10 cellular contexts compared by ENCODE assay signal in genomic region chr5:94433393-94434149, GRCh38.
DNase-seq lines count a peak whose midpoint lies in the region; ATAC-seq and TF ChIP-seq lines count a peak whose summit lies in the region.
"Had no signal": no experiment of that assay in that cellular context is flagged by ENCODE, and none has a peak within 500 bp of the region (broad histone marks: within the 10 kb centered on the region; RNA-seq: fewer than 3 reads in every experiment).

No MANE protein-coding gene starts in this region.

- H3K27ac Mint-ChIP-seq in CD14-positive monocyte, result peak overlapping the region; percentile 79 to 97 (median 92)
- no peak overlapping the region for H3K27ac Mint-ChIP-seq in osteocyte (ENCODE audit: unreplicated experiment)
- H3K27ac Mint-ChIP-seq in activated naive CD4-positive, alpha-beta T cell treated with anti-CD3 and anti-CD28 coated beads, Interleukin-2, amount 10 ng/mL, durations not matched to agents 7 days and 5 days, result no peak overlapping the region
- H3K27ac Mint-ChIP-seq: T-helper 2 cell treated with Interferon-gamma antibody and Interleukin-4, amounts not matched to agents 5 μg/mL and 100 μg/mL, for 36 hours had no signal

- H3K27me3 Mint-ChIP-seq in CD14-positive monocyte (ENCODE audit: low read depth in 3 of 3), result no peaks in the 10 kb centered on the region
- no peaks in the 10 kb centered on the region for H3K27me3 Mint-ChIP-seq in osteocyte (ENCODE audit: unreplicated experiment)
- no peaks in the 10 kb centered on the region for H3K27me3 Mint-ChIP-seq in activated naive CD4-positive, alpha-beta T cell treated with anti-CD3 and anti-CD28 coated beads, Interleukin-2, amount 10 ng/mL, durations not matched to agents 7 days and 5 days

- H3K9me3 Mint-ChIP-seq in CD14-positive monocyte, result peaks cover 0 to 8% (median 4%) of the 10 kb centered on the region in 7 donors
- peaks cover 7% of the 10 kb centered on the region for H3K9me3 Mint-ChIP-seq in osteocyte (ENCODE audit: unreplicated experiment)
- no peaks in the 10 kb centered on the region for H3K9me3 Mint-ChIP-seq in activated naive CD4-positive, alpha-beta T cell treated with anti-CD3 and anti-CD28 coated beads, Interleukin-2, amount 10 ng/mL, durations not matched to agents 7 days and 5 days
- H3K9me3 Mint-ChIP-seq: T-helper 2 cell treated with Interferon-gamma antibody and Interleukin-4, amounts not matched to agents 5 μg/mL and 100 μg/mL, for 36 hours had no signal

- CTCF ChIA-PET in activated naive CD4-positive, alpha-beta T cell treated with anti-CD3 and anti-CD28 coated beads, Interleukin-2, amount 10 ng/mL, durations not matched to agents 7 days and 5 days (lab: Charles Lee), result no interaction called here

- no peak for TF ChIP-seq CTCF in CD14-positive monocyte (IDR thresholded peaks at IDR 0.05)
- no peak for TF ChIP-seq CTCF in osteocyte (IDR thresholded peaks at IDR 0.05)

- H3K36me3 Mint-ChIP-seq in CD14-positive monocyte (peaks cover 2% of the 10 kb centered on the region in 2 donors), osteocyte (ENCODE audit: unreplicated experiment) (no peaks in the 10 kb centered on the region)
- no peaks in the 10 kb centered on the region for H3K36me3 Mint-ChIP-seq in activated naive CD4-positive, alpha-beta T cell treated with anti-CD3 and anti-CD28 coated beads, Interleukin-2, amount 10 ng/mL, durations not matched to agents 7 days and 5 days

- H3K4me3 Mint-ChIP-seq in CD14-positive monocyte (peak overlapping the region in 1 of 2 donors; percentile 2), osteocyte (ENCODE audit: unreplicated experiment) (no peak overlapping the region)
- no peak overlapping the region for H3K4me3 Mint-ChIP-seq in activated naive CD4-positive, alpha-beta T cell treated with anti-CD3 and anti-CD28 coated beads, Interleukin-2, amount 10 ng/mL, durations not matched to agents 7 days and 5 days
- H3K4me3 Mint-ChIP-seq: T-helper 2 cell treated with Interferon-gamma antibody and Interleukin-4, amounts not matched to agents 5 μg/mL and 100 μg/mL, for 36 hours had no signal

- DNase-seq in CD14-positive monocyte (ENCODE audit: low spot score) (peak; percentile 69), MV-4-11 (lab: John Stamatoyannopoulos, UW) (peak; percentile 97), epidermal melanocyte (ENCODE audit: insufficient read length, low spot score) (peak; percentile 20), myocyte (ENCODE audit: low read depth) (peak; percentile 39), osteocyte (ENCODE audit: extremely low spot score, unreplicated experiment) (no peak)
- no peak for DNase-seq in activated naive CD4-positive, alpha-beta T cell treated with anti-CD3 and anti-CD28 coated beads, Interleukin-2, amount 10 ng/mL, durations not matched to agents 7 days and 5 days
- DNase-seq in activated effector memory CD4-positive, alpha-beta T cell treated with anti-CD3 and anti-CD28 coated beads, Interleukin-2, amount 50 U/mL, for 16 hours, result no peak
- DNase-seq: amygdala had no signal

- no peak for ATAC-seq in GM19452 (IDR thresholded peaks at IDR 0.05; ENCODE audit: unreplicated experiment)

- H3K4me1 Mint-ChIP-seq in CD14-positive monocyte (peaks cover 24% of the 10 kb centered on the region), osteocyte (ENCODE audit: unreplicated experiment) (no peaks in the 10 kb centered on the region)
- no peaks in the 10 kb centered on the region for H3K4me1 Mint-ChIP-seq in activated naive CD4-positive, alpha-beta T cell treated with anti-CD3 and anti-CD28 coated beads, Interleukin-2, amount 10 ng/mL, durations not matched to agents 7 days and 5 days

- intact Hi-C loops in CD14-positive monocyte (cut with micrococcal nuclease), result no loop called here

Comparison
In these comparisons a context has a peak if more than half of its experiments do, and no peak if none do; other contexts are left out.
1. DNase-seq: peak in CD14-positive monocyte (single experiment), MV-4-11 (single experiment), epidermal melanocyte (single experiment) and myocyte (single experiment); none in osteocyte (single experiment), activated naive CD4-positive, alpha-beta T cell treated with anti-CD3 and anti-CD28 coated beads, Interleukin-2, amount 10 ng/mL, durations not matched to agents 7 days and 5 days (single experiment) and activated effector memory CD4-positive, alpha-beta T cell treated with anti-CD3 and anti-CD28 coated beads, Interleukin-2, amount 50 U/mL, for 16 hours (single experiment).
2. H3K27ac Mint-ChIP-seq: peak in CD14-positive monocyte (7 of 7); none in osteocyte (single experiment) and activated naive CD4-positive, alpha-beta T cell treated with anti-CD3 and anti-CD28 coated beads, Interleukin-2, amount 10 ng/mL, durations not matched to agents 7 days and 5 days (single experiment).